1 cellular context compared by ENCODE assay signal in the genomic region with DNA sequence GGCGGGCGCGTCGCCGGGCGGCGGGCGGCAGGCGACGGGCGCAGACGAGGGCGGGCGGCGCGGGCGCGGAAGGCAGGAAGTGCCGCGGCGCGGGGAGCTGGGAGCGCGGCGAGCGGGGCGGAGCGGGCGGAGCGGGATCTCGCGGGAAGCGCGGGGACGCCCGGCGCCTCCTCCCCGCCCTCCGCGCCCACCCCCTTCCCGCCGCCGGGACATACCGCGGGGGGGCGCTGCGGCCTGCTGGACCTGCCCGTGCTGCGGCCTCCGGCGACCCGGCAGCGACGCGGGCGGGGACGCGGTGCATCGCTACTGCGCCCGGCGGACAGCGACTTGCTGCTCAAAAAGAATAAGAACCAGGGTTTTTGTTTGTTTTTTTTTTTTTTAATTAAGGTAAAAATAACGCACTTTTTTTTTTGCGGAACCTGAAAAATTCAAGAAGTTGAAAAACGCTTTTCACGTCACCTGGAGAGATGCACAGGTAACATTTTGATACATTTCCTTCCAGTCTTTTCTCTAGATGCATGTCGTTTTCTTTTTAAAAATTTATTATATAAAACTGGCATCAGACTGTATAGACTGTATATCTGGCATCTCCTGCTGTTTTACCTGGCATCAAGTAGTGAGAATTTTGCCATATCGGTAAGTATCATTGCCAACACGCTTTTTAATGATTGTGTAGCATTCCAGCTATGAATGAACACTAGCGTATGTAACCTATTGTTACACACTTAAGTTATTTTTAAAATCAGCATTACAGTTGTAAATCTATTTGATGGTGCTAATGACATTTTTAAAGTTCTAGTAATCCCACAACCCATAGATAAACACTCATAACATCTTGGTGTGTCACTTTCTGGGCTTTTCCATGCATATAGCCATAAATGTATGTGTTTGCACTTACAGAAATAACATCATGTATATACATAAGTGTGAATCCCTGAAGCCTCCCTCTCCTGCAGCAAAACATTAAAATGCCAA.
TF ChIP-seq lines count a peak whose summit lies in the region.

Gene CENPB, minus strand, starts transcription at position 76 of the 975 bp plus-strand sequence. CDS start 257 bp downstream, outside the sequence.

TF ChIP-seq in HepG2, 621 proteins besides CTCF, POLR2A, EP300 and RAD21 (continued from another document and continues in another):
- TF ChIP-seq ZNF609 (CRISPR knock-in tag; IDR thresholded peaks at IDR 0.05; ENCODE audit: borderline replicate concordance) (no peak), ADNP (CRISPR knock-in tag; IDR thresholded peaks at IDR 0.05) (no peak), BATF2 (CRISPR knock-in tag; IDR thresholded peaks at IDR 0.05) (no peak), ZNF407 (CRISPR knock-in tag; IDR thresholded peaks at IDR 0.05; ENCODE audit: not compliant biosample characterization) (no peak), SKI (IDR thresholded peaks at IDR 0.05; ENCODE audit: partially characterized antibody) (no peak), RXRA (CRISPR knock-in tag; IDR thresholded peaks at IDR 0.05) (no peak; the same call in 1 of the 2 replicates), HNRNPK (IDR thresholded peaks at IDR 0.05; ENCODE audit: low read depth, low read length, poor library complexity, severe bottlenecking) (no peak), ZKSCAN8 (CRISPR knock-in tag; IDR thresholded peaks at IDR 0.05; ENCODE audit: borderline replicate concordance) (no peak), ZNF605 (CRISPR knock-in tag; IDR thresholded peaks at IDR 0.05) (no peak), IRF2 (CRISPR knock-in tag; IDR thresholded peaks at IDR 0.05) (peak; percentile 67; the same call in 1 of the 2 replicates), NFYB (CRISPR knock-in tag; IDR thresholded peaks at IDR 0.05) (no peak), PAXIP1 (CRISPR knock-in tag; conservative IDR thresholded peaks at IDR 0.05) (no peak), ARNTL (CRISPR knock-in tag; IDR thresholded peaks at IDR 0.05) (no peak; the same call in 1 of the 2 replicates), TOPORS (CRISPR knock-in tag; IDR thresholded peaks at IDR 0.05) (peak; percentile 65), E2F1 (CRISPR knock-in tag; IDR thresholded peaks at IDR 0.05) (no peak; the same call in 1 of the 2 replicates), ZNF160 (CRISPR knock-in tag; IDR thresholded peaks at IDR 0.05) (no peak; the same call in 1 of the 2 replicates), ZNF891 (CRISPR knock-in tag; IDR thresholded peaks at IDR 0.05) (no peak), CEBPB (IDR thresholded peaks at IDR 0.05; ENCODE audit: borderline replicate concordance, low read depth, low read length) (no peak), ZNF317 (CRISPR knock-in tag; IDR thresholded peaks at IDR 0.05) (no peak), ZNF430 (CRISPR knock-in tag; IDR thresholded peaks at IDR 0.05) (no peak), SMC3 (IDR thresholded peaks at IDR 0.05; ENCODE audit: low read length) (peak; percentile 54; the same call in 1 of the 2 replicates), LCORL (IDR thresholded peaks at IDR 0.05) (no peak), LCORL (CRISPR knock-in tag; IDR thresholded peaks at IDR 0.05) (0 out of 2 replicates have a peak, but pooled peaks have one; percentile 24), ATAD3A (CRISPR knock-in tag; IDR thresholded peaks at IDR 0.05) (no peak)
- TF ChIP-seq, protein P1, sequence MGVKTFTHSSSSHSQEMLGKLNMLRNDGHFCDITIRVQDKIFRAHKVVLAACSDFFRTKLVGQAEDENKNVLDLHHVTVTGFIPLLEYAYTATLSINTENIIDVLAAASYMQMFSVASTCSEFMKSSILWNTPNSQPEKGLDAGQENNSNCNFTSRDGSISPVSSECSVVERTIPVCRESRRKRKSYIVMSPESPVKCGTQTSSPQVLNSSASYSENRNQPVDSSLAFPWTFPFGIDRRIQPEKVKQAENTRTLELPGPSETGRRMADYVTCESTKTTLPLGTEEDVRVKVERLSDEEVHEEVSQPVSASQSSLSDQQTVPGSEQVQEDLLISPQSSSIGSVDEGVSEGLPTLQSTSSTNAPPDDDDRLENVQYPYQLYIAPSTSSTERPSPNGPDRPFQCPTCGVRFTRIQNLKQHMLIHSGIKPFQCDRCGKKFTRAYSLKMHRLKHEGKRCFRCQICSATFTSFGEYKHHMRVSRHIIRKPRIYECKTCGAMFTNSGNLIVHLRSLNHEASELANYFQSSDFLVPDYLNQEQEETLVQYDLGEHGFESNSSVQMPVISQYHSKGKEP (CRISPR knock-in tag; IDR thresholded peaks at IDR 0.05) = peak; percentile 30; the same call in 1 of the 2 replicates
- TF ChIP-seq, protein P2, sequence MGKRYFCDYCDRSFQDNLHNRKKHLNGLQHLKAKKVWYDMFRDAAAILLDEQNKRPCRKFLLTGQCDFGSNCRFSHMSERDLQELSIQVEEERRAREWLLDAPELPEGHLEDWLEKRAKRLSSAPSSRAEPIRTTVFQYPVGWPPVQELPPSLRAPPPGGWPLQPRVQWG (CRISPR knock-in tag; IDR thresholded peaks at IDR 0.05; ENCODE audit: borderline replicate concordance, low read depth) = no peak
- TF ChIP-seq, protein P3, sequence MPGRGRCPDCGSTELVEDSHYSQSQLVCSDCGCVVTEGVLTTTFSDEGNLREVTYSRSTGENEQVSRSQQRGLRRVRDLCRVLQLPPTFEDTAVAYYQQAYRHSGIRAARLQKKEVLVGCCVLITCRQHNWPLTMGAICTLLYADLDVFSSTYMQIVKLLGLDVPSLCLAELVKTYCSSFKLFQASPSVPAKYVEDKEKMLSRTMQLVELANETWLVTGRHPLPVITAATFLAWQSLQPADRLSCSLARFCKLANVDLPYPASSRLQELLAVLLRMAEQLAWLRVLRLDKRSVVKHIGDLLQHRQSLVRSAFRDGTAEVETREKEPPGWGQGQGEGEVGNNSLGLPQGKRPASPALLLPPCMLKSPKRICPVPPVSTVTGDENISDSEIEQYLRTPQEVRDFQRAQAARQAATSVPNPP (CRISPR knock-in tag; IDR thresholded peaks at IDR 0.05) = 0 out of 2 replicates have a peak, but pooled peaks have one; percentile 25
- TF ChIP-seq, protein P4, sequence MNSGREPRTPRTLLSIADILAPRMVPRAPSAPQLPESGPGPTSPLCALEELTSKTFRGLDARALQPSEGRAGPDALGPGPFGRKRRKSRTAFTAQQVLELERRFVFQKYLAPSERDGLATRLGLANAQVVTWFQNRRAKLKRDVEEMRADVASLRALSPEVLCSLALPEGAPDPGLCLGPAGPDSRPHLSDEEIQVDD (CRISPR knock-in tag; IDR thresholded peaks at IDR 0.05; ENCODE audit: borderline replicate concordance) = no peak
